9 cellular contexts compared by ENCODE assay signal in genomic region chr5:10145922-10146321, GRCh38.
DNase-seq lines count a peak whose midpoint lies in the region; ATAC-seq and TF ChIP-seq lines count a peak whose summit lies in the region.
"Had no signal": no experiment of that assay in that cellular context is flagged by ENCODE, and none has a peak within 500 bp of the region (broad histone marks: within the 10 kb centered on the region; RNA-seq: fewer than 3 reads in every experiment).

No MANE protein-coding gene starts in this region.

- peak; percentile 58 for TF ChIP-seq RAD21 in neural cell (conservative IDR thresholded peaks at IDR 0.05)

- no peak overlapping the region for H3K4me3 ChIP-seq in astrocyte of the spinal cord (ENCODE audit: low read depth, low read length)
- H3K4me3 ChIP-seq in neural cell (ENCODE audit: low read length): no peak overlapping the region

- H3K9me2 ChIP-seq in neural cell (ENCODE audit: insufficient read depth, low read length): no peaks in the 10 kb centered on the region

- H3F3A ChIP-seq in neural cell (ENCODE audit: insufficient read depth, low read length, poor library complexity, severe bottlenecking): no peaks in the 10 kb centered on the region

- H3K9me3 ChIP-seq in neural cell (ENCODE audit: low read length): no peaks in the 10 kb centered on the region

- no peak overlapping the region for H3K9ac ChIP-seq in neural cell (ENCODE audit: low read length)

- TF ChIP-seq CTCF in LNCAP (IDR thresholded peaks at IDR 0.05): peak; percentile 33; the same call in 1 of the 2 replicates
- TF ChIP-seq CTCF in astrocyte of the spinal cord (IDR thresholded peaks at IDR 0.05; ENCODE audit: low read depth, low read length): peak; percentile 38
- TF ChIP-seq CTCF in neural cell (IDR thresholded peaks at IDR 0.05; ENCODE audit: poor library complexity, severe bottlenecking): peak; percentile 51

- H4K20me1 ChIP-seq in neural cell (ENCODE audit: insufficient read depth): no peaks in the 10 kb centered on the region

- H3K27me3 ChIP-seq in neural cell (ENCODE audit: insufficient read depth, low read depth, low read length): no peaks in the 10 kb centered on the region

- ATAC-seq in HG03039 (IDR thresholded peaks at IDR 0.05; ENCODE audit: unreplicated experiment) (no peak), GM19023 (IDR thresholded peaks at IDR 0.05; ENCODE audit: unreplicated experiment) (no peak)

- in situ Hi-C loops in astrocyte of the spinal cord (cut with HindIII; ENCODE audit: low sequenced_read_pairs): no loop called here

- H3K4me2 ChIP-seq in neural cell (ENCODE audit: low read length): no peak overlapping the region

- no peak overlapping the region for H3K27ac ChIP-seq in neural cell (ENCODE audit: low read length)
- H3K27ac ChIP-seq: HL-60 had no signal

- H3K79me2 ChIP-seq in neural cell (replicated peaks; ENCODE audit: insufficient read depth, low read length): no peaks in the 10 kb centered on the region

- H3K36me3 ChIP-seq in neural cell (ENCODE audit: insufficient read depth, low read length): no peaks in the 10 kb centered on the region

- H2AFZ ChIP-seq in neural cell (ENCODE audit: low read depth, low read length): no peak overlapping the region

- DNase-seq in GM04504 (ENCODE audit: low read depth) (peak; percentile 14), astrocyte of the spinal cord (ENCODE audit: low read depth, low spot score) (peak; percentile 32), retina (no peak)
- no peak for DNase-seq in central memory CD4-positive, alpha-beta T cell

- TF ChIP-seq EP300 in neural cell (conservative IDR thresholded peaks at IDR 0.05; ENCODE audit: poor library complexity, severe bottlenecking): no peak

TF ChIP-seq in neural cell, 6 proteins besides CTCF, POLR2A, EP300 and RAD21:
- TF ChIP-seq MXI1 (conservative IDR thresholded peaks at IDR 0.05; ENCODE audit: poor library complexity, severe bottlenecking): no peak
- TF ChIP-seq POLR2AphosphoS5 (IDR thresholded peaks at IDR 0.05): no peak
- TF ChIP-seq TAF1 (IDR thresholded peaks at IDR 0.05; ENCODE audit: low read depth): no peak
- TF ChIP-seq EZH2 (IDR thresholded peaks at IDR 0.05; ENCODE audit: borderline replicate concordance, insufficient read depth, low read length, poor library complexity, severe bottlenecking): no peak
- TF ChIP-seq, protein P1, sequence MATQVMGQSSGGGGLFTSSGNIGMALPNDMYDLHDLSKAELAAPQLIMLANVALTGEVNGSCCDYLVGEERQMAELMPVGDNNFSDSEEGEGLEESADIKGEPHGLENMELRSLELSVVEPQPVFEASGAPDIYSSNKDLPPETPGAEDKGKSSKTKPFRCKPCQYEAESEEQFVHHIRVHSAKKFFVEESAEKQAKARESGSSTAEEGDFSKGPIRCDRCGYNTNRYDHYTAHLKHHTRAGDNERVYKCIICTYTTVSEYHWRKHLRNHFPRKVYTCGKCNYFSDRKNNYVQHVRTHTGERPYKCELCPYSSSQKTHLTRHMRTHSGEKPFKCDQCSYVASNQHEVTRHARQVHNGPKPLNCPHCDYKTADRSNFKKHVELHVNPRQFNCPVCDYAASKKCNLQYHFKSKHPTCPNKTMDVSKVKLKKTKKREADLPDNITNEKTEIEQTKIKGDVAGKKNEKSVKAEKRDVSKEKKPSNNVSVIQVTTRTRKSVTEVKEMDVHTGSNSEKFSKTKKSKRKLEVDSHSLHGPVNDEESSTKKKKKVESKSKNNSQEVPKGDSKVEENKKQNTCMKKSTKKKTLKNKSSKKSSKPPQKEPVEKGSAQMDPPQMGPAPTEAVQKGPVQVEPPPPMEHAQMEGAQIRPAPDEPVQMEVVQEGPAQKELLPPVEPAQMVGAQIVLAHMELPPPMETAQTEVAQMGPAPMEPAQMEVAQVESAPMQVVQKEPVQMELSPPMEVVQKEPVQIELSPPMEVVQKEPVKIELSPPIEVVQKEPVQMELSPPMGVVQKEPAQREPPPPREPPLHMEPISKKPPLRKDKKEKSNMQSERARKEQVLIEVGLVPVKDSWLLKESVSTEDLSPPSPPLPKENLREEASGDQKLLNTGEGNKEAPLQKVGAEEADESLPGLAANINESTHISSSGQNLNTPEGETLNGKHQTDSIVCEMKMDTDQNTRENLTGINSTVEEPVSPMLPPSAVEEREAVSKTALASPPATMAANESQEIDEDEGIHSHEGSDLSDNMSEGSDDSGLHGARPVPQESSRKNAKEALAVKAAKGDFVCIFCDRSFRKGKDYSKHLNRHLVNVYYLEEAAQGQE (IDR thresholded peaks at IDR 0.05; ENCODE audit: borderline replicate concordance): no peak
- TF ChIP-seq SMC3 (conservative IDR thresholded peaks at IDR 0.05; ENCODE audit: poor library complexity): peak; percentile 55
TF ChIP-seq in neural cell: peak in this region for 1.

Comparison
In these comparisons a context has a peak if more than half of its experiments do, and no peak if none do; other contexts are left out.
1. DNase-seq: peak in GM04504 (single experiment) and astrocyte of the spinal cord (single experiment); none in central memory CD4-positive, alpha-beta T cell (single experiment) and retina (single experiment).
2. Peak in every context shown above with its lines, with median percentiles within 50 percentile points of each other: CTCF ChIP-seq.